ENCODE assay signal across 10 cellular contexts in genomic region chr2:36389081-36389480, GRCh38. TPM values are rescaled to one million over a fixed set of nuclear protein-coding genes. Genes with fewer than 3 reads are reported as not detected.
A peak's percentile ranks its signal among the peaks of the same experiment; 100 is the strongest.
DNase-seq lines count a peak whose midpoint lies in the region; ATAC-seq, FAIRE-seq and TF ChIP-seq lines count a peak whose summit lies in the region.
"Had no signal": no experiment of that assay in that cellular context is flagged by ENCODE, and none has a peak within 500 bp of the region (broad histone marks: within the 10 kb centered on the region; RNA-seq: fewer than 3 reads in every experiment).

No MANE protein-coding gene starts in this region.

- H3K36me3 Mint-ChIP-seq in nephron progenitor cell (ENCODE audit: low read depth) = peaks cover 8% of the 10 kb centered on the region

- H3K27me3 ChIP-seq in HCT116 (ENCODE audit: insufficient read depth, low read length) = no peaks in the 10 kb centered on the region
- H3K27me3 ChIP-seq in brain microvascular endothelial cell (replicated peaks) = no peaks in the 10 kb centered on the region
- no peaks in the 10 kb centered on the region for H3K27me3 ChIP-seq in keratinocyte (ENCODE audit: control insufficient read depth, extremely low read depth, insufficient read depth, low read length)

- dilution Hi-C loops in keratinocyte (cut with MboI; ENCODE audit: extremely low pct_ligation_motif_present, low sequenced_read_pairs) = no loop called here

- H3K79me2 ChIP-seq in HCT116 (ENCODE audit: insufficient read depth, low read length) = peaks cover 16% of the 10 kb centered on the region; the same call in 1 of the 2 replicates
- H3K79me2 ChIP-seq in keratinocyte (ENCODE audit: control insufficient read depth, insufficient read depth, low read length) = peaks cover 93% of the 10 kb centered on the region

- no peak overlapping the region for H3K4me3 ChIP-seq in HCT116 (replicated peaks in 1 of 2; ENCODE audit: low read depth in 1 of 2, low read length in 2 of 2)
- no peak overlapping the region for H3K4me3 ChIP-seq in brain microvascular endothelial cell (ENCODE audit: low read depth, low read length)
- H3K4me3 ChIP-seq in keratinocyte (ENCODE audit: control insufficient read depth in 2 of 3, extremely low read depth in 1 of 3, insufficient read depth in 2 of 3, low read depth in 1 of 3, low read length in 3 of 3) = peak overlapping the region in 1 of 3 experiments; percentile 2

- H3K9me2 ChIP-seq in HCT116 (ENCODE audit: insufficient read depth) = no peaks in the 10 kb centered on the region

- H3K9me3 ChIP-seq in HCT116 (ENCODE audit: control insufficient read depth in 1 of 2, insufficient read depth in 1 of 2, low read depth in 1 of 2, low read length in 2 of 2) (no peaks in the 10 kb centered on the region), keratinocyte (ENCODE audit: control insufficient read depth, low read depth, low read length) (no peaks in the 10 kb centered on the region)

- H3K4me3 Mint-ChIP-seq in nephron progenitor cell = no peak overlapping the region

- peaks cover 22% of the 10 kb centered on the region for H3K4me1 Mint-ChIP-seq in nephron progenitor cell

- no peaks in the 10 kb centered on the region for H4K20me1 ChIP-seq in HCT116 (ENCODE audit: insufficient read depth)
- H4K20me1 ChIP-seq in keratinocyte (ENCODE audit: control insufficient read depth, extremely low read depth, insufficient read depth, low read length) = no peaks in the 10 kb centered on the region

- H2AFZ ChIP-seq in HCT116 (ENCODE audit: low read depth, low read length, poor library complexity, severe bottlenecking) (no peak overlapping the region), keratinocyte (ENCODE audit: control insufficient read depth, low read length) (no peak overlapping the region)

- H3K36me3 ChIP-seq in HCT116 (ENCODE audit: control insufficient read depth in 1 of 2, insufficient read depth in 2 of 2, low read length in 2 of 2) (no peaks in the 10 kb centered on the region), brain microvascular endothelial cell (replicated peaks) (peaks cover 6% of the 10 kb centered on the region), keratinocyte (ENCODE audit: control insufficient read depth in 2 of 2, extremely low read depth in 1 of 2, insufficient read depth in 2 of 2, low read length in 2 of 2) (peaks cover 7 to 14% of the 10 kb centered on the region in 2 experiments)

- no peak for TF ChIP-seq RAD21 in HCT116 (IDR thresholded peaks at IDR 0.05; ENCODE audit: low read depth)

- peak; percentile 63 for FAIRE-seq in keratinocyte (lab: Jason Lieb, UNC)

- H3K9me3 Mint-ChIP-seq in nephron progenitor cell = no peaks in the 10 kb centered on the region

- intact Hi-C loops in HCT116 (cut with micrococcal nuclease) = no loop called here
- intact Hi-C loops in sciatic nerve (cut with DNase I) = no loop called here

- H3K27me3 Mint-ChIP-seq in nephron progenitor cell (ENCODE audit: low read depth, poor library complexity) = peaks cover 2% of the 10 kb centered on the region

- no peak for ATAC-seq in HCT116
- peak; percentile 60 for ATAC-seq in sciatic nerve
- ATAC-seq in GM21737 (IDR thresholded peaks at IDR 0.05; ENCODE audit: unreplicated experiment) = no peak

- H3K4me2 ChIP-seq in HCT116 (ENCODE audit: low read length) = no peak overlapping the region
- H3K4me2 ChIP-seq in keratinocyte (ENCODE audit: control insufficient read depth, extremely low read depth, insufficient read depth, low read depth, low read length) = peak overlapping the region; percentile 42

- H3K4me1 ChIP-seq in HCT116 (ENCODE audit: control insufficient read depth in 1 of 2, insufficient read depth in 2 of 2, low read length in 2 of 2) (peaks cover 2 to 13% of the 10 kb centered on the region in 2 experiments; a peak in 2 of 4 replicates), keratinocyte (ENCODE audit: control insufficient read depth, extremely low read depth, insufficient read depth, low read length) (peaks cover 42% of the 10 kb centered on the region)

- RAD21 ChIA-PET in HCT116 (lab: Charles Lee; ENCODE audit: low non-redundant PET in 1 of 2, low total read pairs in 2 of 2, uncharacterized antibody in 2 of 2, unreplicated experiment in 2 of 2) = no interaction called here

- H3K9me1 ChIP-seq in keratinocyte (ENCODE audit: control insufficient read depth, extremely low read depth, insufficient read depth, low read length) = peaks cover 4% of the 10 kb centered on the region

- in situ Hi-C loops in brain microvascular endothelial cell (cut with HindIII; ENCODE audit: low pct_ligation_motif_present, low sequenced_read_pairs) = no loop called here

- no peak for TF ChIP-seq POLR2A in HCT116 (IDR thresholded peaks at IDR 0.05; ENCODE audit: borderline replicate concordance, extremely low read depth, insufficient read depth, insufficient read length)

- BruUV-seq in HCT116 (replicated peaks; lab: Mats Ljungman, UMichigan) = no TSS peak

- DNase-seq in HCT116 (ENCODE audit: low read depth, low spot score) = no peak
- DNase-seq in brain microvascular endothelial cell = peak; percentile 56
- no peak for DNase-seq in keratinocyte (ENCODE audit: low read depth, low spot score)
- no peak for DNase-seq in sciatic nerve (ENCODE audit: low spot score)
- DNase-seq in NCI-H774 (lab: John Stamatoyannopoulos, UW) = no peak
- DNase-seq in nephron progenitor cell = no peak
- no peak for DNase-seq in stimulated activated CD4-positive, alpha-beta T cell treated with anti-CD3 and anti-CD28 coated beads, Interleukin-1b, Interleukin-23, amount 100 ng/mL, for 48 hours
- DNase-seq: activated T-cell treated with anti-CD3 and anti-CD28 coated beads for 4 hours, T-helper 9 cell had no signal

- POLR2A ChIA-PET in HCT116 (lab: Charles Lee) = no interaction called here

- no peak overlapping the region for H3K27ac Mint-ChIP-seq in nephron progenitor cell

- TF ChIP-seq CTCF in HCT116 (IDR thresholded peaks at IDR 0.05 in 2 of 3, conservative IDR thresholded peaks at IDR 0.05 in 1 of 3; ENCODE audit: borderline replicate concordance in 1 of 3, insufficient read depth in 1 of 3, low read depth in 2 of 3, low read length in 2 of 3) = no peak
- TF ChIP-seq CTCF in brain microvascular endothelial cell (IDR thresholded peaks at IDR 0.05; ENCODE audit: low read depth, low read length, missing control alignments) = no peak
- no peak for TF ChIP-seq CTCF in keratinocyte (optimal IDR thresholded peaks at IDR 0.05 in 1 of 3, IDR thresholded peaks at IDR 0.05 in 1 of 3, conservative IDR thresholded peaks at IDR 0.05 in 1 of 3; ENCODE audit: extremely low read depth in 1 of 3, insufficient read depth in 2 of 3, low read length in 3 of 3)
- no peak for TF ChIP-seq CTCF in nephron progenitor cell (IDR thresholded peaks at IDR 0.05)

- H3K9ac ChIP-seq in HCT116 (ENCODE audit: low read length) (no peak overlapping the region), keratinocyte (ENCODE audit: control insufficient read depth, extremely low read depth, insufficient read depth, low read length) (no peak overlapping the region)

- H3K27ac ChIP-seq in HCT116 (ENCODE audit: low read depth, low read length) = no peak overlapping the region
- H3K27ac ChIP-seq in brain microvascular endothelial cell = peak overlapping the region; percentile 10
- H3K27ac ChIP-seq in keratinocyte (ENCODE audit: control insufficient read depth, insufficient read depth, low read length) = peak overlapping the region; percentile 54

- CTCF ChIA-PET in HCT116 (lab: Charles Lee) = no interaction called here

TF ChIP-seq in HCT116, 20 proteins besides CTCF, POLR2A, EP300 and RAD21:
- TF ChIP-seq CEBPB (IDR thresholded peaks at IDR 0.05; ENCODE audit: low read depth) (0 out of 2 replicates have a peak, but pooled peaks have one; percentile 24), JUND (IDR thresholded peaks at IDR 0.05) (0 out of 2 replicates have a peak, but pooled peaks have one; percentile 27), FOSL1 (IDR thresholded peaks at IDR 0.05; ENCODE audit: low read depth) (peak; percentile 28; the same call in 1 of the 2 replicates), POLR2AphosphoS5 (IDR thresholded peaks at IDR 0.05; ENCODE audit: low read depth, low read length) (no peak)

RNA-seq across cellular contexts. Expression of gene CRIM1, which starts 33.5 kb away (rescaled TPM):
- total RNA-seq in HCT116 (2021; ENCODE audit: unreplicated experiment) (27.2 TPM), sciatic nerve (209 TPM)
- polyA plus RNA-seq in HCT116 (2012) = 11.8 and 12.1 TPM in 2 replicates
- 98.3 to 136 TPM (median 116 TPM) in 3 replicates for polyA plus RNA-seq in keratinocyte
- polyA plus RNA-seq in keratinocyte (2011; ENCODE audit: low read depth) = 32.2 TPM
- 54.2 and 69.7 TPM in 2 replicates for polyA plus RNA-seq in keratinocyte (2011; cell fraction: cytosol; rRNA removed)
- polyA plus RNA-seq in keratinocyte (2011; cell fraction: nucleus; rRNA removed) = 316 and 318 TPM in 2 replicates
- 51.3 and 110 TPM in 2 replicates for polyA plus RNA-seq in keratinocyte (2012; ENCODE audit: low replicate concordance)
- polyA minus RNA-seq in keratinocyte = 353 to 631 TPM (median 519 TPM) in 3 replicates
- 371 TPM for polyA minus RNA-seq in keratinocyte (2011; cell fraction: cytosol; rRNA and poly(A)+ RNA removed)
- 966 and 975 TPM in 2 replicates for polyA minus RNA-seq in keratinocyte (2011; cell fraction: nucleus; rRNA and poly(A)+ RNA removed)
